Comparison of ENCODE assay signal across 39 cellular contexts in the genomic region with DNA sequence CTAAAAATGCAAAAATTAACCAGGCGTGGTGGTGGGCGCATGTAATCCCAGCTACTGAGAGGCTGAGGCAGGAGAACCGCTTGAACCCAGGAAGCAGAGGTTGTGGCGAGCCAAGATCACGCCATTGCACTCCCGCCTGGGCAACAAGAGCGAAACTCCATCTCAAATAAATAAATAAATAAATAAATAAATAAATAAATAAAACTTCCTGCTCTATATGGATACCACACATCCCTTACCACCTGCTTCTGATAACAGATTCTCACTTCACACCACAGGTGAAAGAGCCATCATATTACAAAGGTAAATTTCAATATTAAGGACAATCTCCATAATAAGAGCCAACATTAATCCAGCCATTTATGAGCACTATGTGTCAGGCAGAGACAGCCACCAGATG.
"Had no signal": no experiment of that assay in that cellular context is flagged by ENCODE, and none has a peak within 500 bp of the region (broad histone marks: within the 10 kb centered on the region; RNA-seq: fewer than 3 reads in every experiment).

No MANE protein-coding gene starts in this region.

- H3K36me3 Mint-ChIP-seq: activated naive CD4-positive, alpha-beta T cell treated with anti-CD3 and anti-CD28 coated beads, Interleukin-2, amount 10 ng/mL, durations not matched to agents 7 days and 5 days; activated naive CD4-positive, alpha-beta T cell treated with anti-CD3 and anti-CD28 coated beads, Interleukin-2, amount 50 U/mL, for 72 hours; activated naive CD8-positive, alpha-beta T cell treated with anti-CD3 and anti-CD28 coated beads for 36 hours; activated naive CD8-positive, alpha-beta T cell treated with anti-CD3 and anti-CD28 coated beads, Interleukin-2, amount 10 ng/mL, durations not matched to agents 7 days and 5 days; brain had no signal

- H3K9me3 Mint-ChIP-seq: activated naive CD4-positive, alpha-beta T cell treated with anti-CD3 and anti-CD28 coated beads for 36 hours; activated naive CD4-positive, alpha-beta T cell treated with anti-CD3 and anti-CD28 coated beads, Interleukin-2, amount 10 ng/mL, durations not matched to agents 7 days and 5 days; activated naive CD4-positive, alpha-beta T cell treated with anti-CD3 and anti-CD28 coated beads, Interleukin-2, amount 50 U/mL, for 24 hours; activated naive CD8-positive, alpha-beta T cell treated with anti-CD3 and anti-CD28 coated beads, Interleukin-2, amount 50 U/mL, for 24 hours; activated T-cell treated with anti-CD3 and anti-CD28 coated beads, Interleukin-2, amount 50 U/mL, for 24 hours; activated T-cell treated with anti-CD3 and anti-CD28 coated beads, Interleukin-2, amount 50 U/mL, for 4 hours; activated T-helper 1 cell treated with anti-CD3 and anti-CD28 coated beads, Interleukin-12 subunit alpha, Interleukin-12 subunit beta, Interleukin-2, Interleukin-4 antibody, amounts not matched to agents 30 ng/mL and 10 ng/mL and 1 ng/mL, durations not matched to agents 14 hours and 24 hours and 36 hours; activated T-helper 17 cell treated with anti-CD3 and anti-CD28 coated beads, Interleukin-2, amount 50 U/mL, for 72 hours; activated T-helper 2 cell treated with anti-CD3 and anti-CD28 coated beads, Interferon-gamma antibody, Interleukin-2, Interleukin-4, amounts not matched to agents 10 μg/mL and 5 μg/mL and 100 μg/mL, durations not matched to agents 14 hours and 24 hours and 36 hours; central memory CD8-positive, alpha-beta T cell had no signal

- H3K27ac ChIP-seq: adrenal gland, ascending aorta, body of pancreas, brain microvascular endothelial cell, breast epithelium, cardiac muscle cell had no signal

- H3K27me3 Mint-ChIP-seq: activated naive CD4-positive, alpha-beta T cell treated with anti-CD3 and anti-CD28 coated beads, Interleukin-2, amount 10 ng/mL, durations not matched to agents 7 days and 5 days; activated naive CD8-positive, alpha-beta T cell; activated naive CD8-positive, alpha-beta T cell treated with anti-CD3 and anti-CD28 coated beads for 36 hours; activated naive CD8-positive, alpha-beta T cell treated with anti-CD3 and anti-CD28 coated beads, Interleukin-2, amount 10 ng/mL, durations not matched to agents 7 days and 5 days; activated T-cell treated with anti-CD3 and anti-CD28 coated beads, Interleukin-2, amount 50 U/mL, for 24 hours had no signal

- H3K36me3 ChIP-seq: adrenal gland, ascending aorta, brain microvascular endothelial cell, breast epithelium, cardiac muscle cell had no signal

- H3K4me1 Mint-ChIP-seq: activated naive CD4-positive, alpha-beta T cell treated with anti-CD3 and anti-CD28 coated beads, Interleukin-2, amount 10 ng/mL, durations not matched to agents 7 days and 5 days; activated naive CD4-positive, alpha-beta T cell treated with anti-CD3 and anti-CD28 coated beads, Interleukin-2, amount 50 U/mL, for 24 hours; activated naive CD8-positive, alpha-beta T cell treated with anti-CD3 and anti-CD28 coated beads for 36 hours; activated naive CD8-positive, alpha-beta T cell treated with anti-CD3 and anti-CD28 coated beads, Interleukin-2, amount 10 ng/mL, durations not matched to agents 7 days and 5 days; activated naive CD8-positive, alpha-beta T cell treated with anti-CD3 and anti-CD28 coated beads, Interleukin-2, amount 50 U/mL, for 24 hours; activated T-helper 17 cell treated with anti-CD3 and anti-CD28 coated beads, Interleukin-2, amount 50 U/mL, for 72 hours; central memory CD8-positive, alpha-beta T cell had no signal

- H3K4me3 Mint-ChIP-seq: activated naive CD4-positive, alpha-beta T cell treated with anti-CD3 and anti-CD28 coated beads for 36 hours; activated naive CD4-positive, alpha-beta T cell treated with anti-CD3 and anti-CD28 coated beads, Interleukin-2, amount 10 ng/mL, durations not matched to agents 7 days and 5 days; activated naive CD4-positive, alpha-beta T cell treated with anti-CD3 and anti-CD28 coated beads, Interleukin-2, amount 50 U/mL, for 24 hours; activated naive CD8-positive, alpha-beta T cell; activated naive CD8-positive, alpha-beta T cell treated with anti-CD3 and anti-CD28 coated beads for 36 hours; activated naive CD8-positive, alpha-beta T cell treated with anti-CD3 and anti-CD28 coated beads, Interleukin-2, amount 10 ng/mL, durations not matched to agents 7 days and 5 days; activated naive CD8-positive, alpha-beta T cell treated with anti-CD3 and anti-CD28 coated beads, Interleukin-2, amount 50 U/mL, for 24 hours; activated T-cell treated with anti-CD3 and anti-CD28 coated beads, Interleukin-2, amount 50 U/mL, for 24 hours; activated T-cell treated with anti-CD3 and anti-CD28 coated beads, Interleukin-2, amount 50 U/mL, for 4 hours; activated T-cell treated with anti-CD3 and anti-CD28 coated beads, Interleukin-2, amount 50 U/mL, for 72 hours; activated T-helper 1 cell treated with anti-CD3 and anti-CD28 coated beads, Interleukin-12 subunit alpha, Interleukin-12 subunit beta, Interleukin-2, Interleukin-4 antibody, amounts not matched to agents 30 ng/mL and 10 ng/mL and 1 ng/mL, durations not matched to agents 14 hours and 24 hours and 36 hours; activated T-helper 17 cell treated with anti-CD3 and anti-CD28 coated beads, Interleukin-2, amount 50 U/mL, for 72 hours; brain; central memory CD8-positive, alpha-beta T cell had no signal

- H3K27ac Mint-ChIP-seq: activated naive CD4-positive, alpha-beta T cell treated with anti-CD3 and anti-CD28 coated beads for 36 hours; activated naive CD4-positive, alpha-beta T cell treated with anti-CD3 and anti-CD28 coated beads, Interleukin-2, amount 10 ng/mL, durations not matched to agents 7 days and 5 days; activated naive CD4-positive, alpha-beta T cell treated with anti-CD3 and anti-CD28 coated beads, Interleukin-2, amount 50 U/mL, for 24 hours; activated naive CD4-positive, alpha-beta T cell treated with anti-CD3 and anti-CD28 coated beads, Interleukin-2, amount 50 U/mL, for 72 hours; activated naive CD8-positive, alpha-beta T cell; activated naive CD8-positive, alpha-beta T cell treated with anti-CD3 and anti-CD28 coated beads for 36 hours; activated naive CD8-positive, alpha-beta T cell treated with anti-CD3 and anti-CD28 coated beads, Interleukin-2, amount 10 ng/mL, durations not matched to agents 7 days and 5 days; activated naive CD8-positive, alpha-beta T cell treated with anti-CD3 and anti-CD28 coated beads, Interleukin-2, amount 50 U/mL, for 24 hours; activated T-cell treated with anti-CD3 and anti-CD28 coated beads, Interleukin-2, amount 50 U/mL, for 24 hours; activated T-cell treated with anti-CD3 and anti-CD28 coated beads, Interleukin-2, amount 50 U/mL, for 72 hours; activated T-helper 1 cell treated with anti-CD3 and anti-CD28 coated beads, Interleukin-12 subunit alpha, Interleukin-12 subunit beta, Interleukin-2, Interleukin-4 antibody, amounts not matched to agents 30 ng/mL and 10 ng/mL and 1 ng/mL, durations not matched to agents 14 hours and 24 hours and 36 hours; activated T-helper 17 cell treated with anti-CD3 and anti-CD28 coated beads, Interleukin-2, amount 50 U/mL, for 72 hours; activated T-helper 2 cell treated with anti-CD3 and anti-CD28 coated beads, Interferon-gamma antibody, Interleukin-2, Interleukin-4, amounts not matched to agents 10 μg/mL and 5 μg/mL and 100 μg/mL, durations not matched to agents 14 hours and 24 hours and 36 hours; brain had no signal

- ATAC-seq: activated naive CD4-positive, alpha-beta T cell treated with anti-CD3 and anti-CD28 coated beads, Interleukin-2, amount 50 U/mL, for 72 hours; activated naive CD8-positive, alpha-beta T cell treated with anti-CD3 and anti-CD28 coated beads, Interleukin-2, amount 50 U/mL, for 24 hours; activated T-cell treated with anti-CD3 and anti-CD28 coated beads, Interleukin-2, amount 50 U/mL, for 4 hours; activated T-cell treated with anti-CD3 and anti-CD28 coated beads, Interleukin-2, amount 50 U/mL, for 72 hours; activated T-helper 17 cell treated with anti-CD3 and anti-CD28 coated beads, Interleukin-2, amount 50 U/mL, for 72 hours; body of pancreas had no signal

- H3K27me3 ChIP-seq: adrenal gland, ascending aorta, body of pancreas, brain microvascular endothelial cell, breast epithelium, cardiac muscle cell had no signal

- H3K4me3 ChIP-seq: adrenal gland, ascending aorta, body of pancreas, breast epithelium, cardiac muscle cell had no signal

- DNase-seq: activated effector memory CD4-positive, alpha-beta T cell treated with anti-CD3 and anti-CD28 coated beads, Interleukin-2, amount 50 U/mL, for 16 hours; activated gamma-delta T cell; activated gamma-delta T cell treated with Interleukin-2 at 50 U/mL for 16 hours; activated naive CD4-positive, alpha-beta T cell; activated naive CD4-positive, alpha-beta T cell treated with anti-CD3 and anti-CD28 coated beads for 36 hours; activated naive CD4-positive, alpha-beta T cell treated with anti-CD3 and anti-CD28 coated beads, Interleukin-2, amount 10 ng/mL, durations not matched to agents 7 days and 5 days; activated naive CD4-positive, alpha-beta T cell treated with anti-CD3 and anti-CD28 coated beads, Interleukin-2, amount 50 U/mL, for 16 hours; activated naive CD4-positive, alpha-beta T cell treated with Interleukin-2 at 50 U/mL for 16 hours; activated naive CD8-positive, alpha-beta T cell treated with anti-CD3 and anti-CD28 coated beads for 36 hours; activated naive CD8-positive, alpha-beta T cell treated with anti-CD3 and anti-CD28 coated beads, Interleukin-2, amount 10 ng/mL, durations not matched to agents 7 days and 5 days; activated naive CD8-positive, alpha-beta T cell treated with anti-CD3 and anti-CD28 coated beads, Interleukin-2, amount 50 U/mL, for 24 hours; activated T-cell treated with anti-CD3 and anti-CD28 coated beads, Interleukin-2, amount 50 U/mL, for 1 hour; activated T-cell treated with anti-CD3 and anti-CD28 coated beads, Interleukin-2, amount 50 U/mL, for 24 hours; activated T-cell treated with anti-CD3 and anti-CD28 coated beads, Interleukin-2, amount 50 U/mL, for 4 hours; activated T-cell treated with anti-CD3 and anti-CD28 coated beads, Interleukin-2, amount 50 U/mL, for 48 hours; activated T-cell treated with anti-CD3 and anti-CD28 coated beads, Interleukin-2, amount 50 U/mL, for 72 hours; adrenal gland; amniotic stem cell; amygdala; anterior cingulate cortex; aorta; body of pancreas; brain microvascular endothelial cell; caudate nucleus; central memory CD4-positive, alpha-beta T cell; cerebellar nuclear complex had no signal

- H3K9me3 ChIP-seq: adrenal gland, ascending aorta, body of pancreas, breast epithelium had no signal

- H3K4me1 ChIP-seq: breast epithelium had no signal

- FAIRE-seq: astrocyte, bronchial epithelial cell had no signal
